Comparison of ENCODE assay signal across 8 cellular contexts in genomic region chr16:29663020-29663828, GRCh38. TPM values are rescaled to one million over a fixed set of nuclear protein-coding genes. Genes with fewer than 3 reads are reported as not detected.
DNase-seq lines count a peak whose midpoint lies in the region; ATAC-seq, FAIRE-seq and TF ChIP-seq lines count a peak whose summit lies in the region.

Gene SPN (plus strand): TSS chr16:29663247. CDS start chr16:29663729, 482 bp downstream.

- H2AFZ ChIP-seq in neuronal stem cell (ENCODE audit: low read length) = peak within 1 kb of the TSS; percentile 55

- H3K27ac ChIP-seq in neuronal stem cell (replicated peaks; ENCODE audit: low read length) = no peak within 1 kb of the TSS

- DNase-seq in GM12892 (ENCODE audit: insufficient read length) (peak; percentile 74), NCI-H526 treated with DMSO at 0.1 percent for 48 hours (lab: John Stamatoyannopoulos, UW) (peak; percentile 44), neuronal stem cell (ENCODE audit: low spot score) (no peak), middle frontal gyrus (ENCODE audit: extremely low spot score, low spot score) (no peak), NCI-H1694 (lab: John Stamatoyannopoulos, UW) (no peak), LoVo (ENCODE audit: low spot score) (no peak)
- DNase-seq in activated T-helper 2 cell treated with anti-CD3 and anti-CD28 coated beads, Interferon-gamma antibody, Interleukin-2, Interleukin-4, amounts not matched to agents 10 μg/mL and 5 μg/mL and 100 μg/mL, durations not matched to agents 14 hours and 24 hours and 36 hours (ENCODE audit: low spot score) = peak; percentile 56

- H2BK12ac ChIP-seq in neuronal stem cell (ENCODE audit: low read length) = no peak within 1 kb of the TSS

- no peak within 1 kb of the TSS for H3K4me2 ChIP-seq in neuronal stem cell (ENCODE audit: insufficient read depth, low read length, poor library complexity, severe bottlenecking)

- peak within 1 kb of the TSS; percentile 94 for H3K4me3 Mint-ChIP-seq in activated T-helper 2 cell treated with anti-CD3 and anti-CD28 coated beads, Interferon-gamma antibody, Interleukin-2, Interleukin-4, amounts not matched to agents 10 μg/mL and 5 μg/mL and 100 μg/mL, durations not matched to agents 14 hours and 24 hours and 36 hours (ENCODE audit: low read depth)

- no peak within 1 kb of the TSS for H2BK5ac ChIP-seq in neuronal stem cell (ENCODE audit: low read length)

- peaks cover 48% of the 10 kb centered on the region for H3K36me3 Mint-ChIP-seq in activated T-helper 2 cell treated with anti-CD3 and anti-CD28 coated beads, Interferon-gamma antibody, Interleukin-2, Interleukin-4, amounts not matched to agents 10 μg/mL and 5 μg/mL and 100 μg/mL, durations not matched to agents 14 hours and 24 hours and 36 hours (ENCODE audit: low read depth)

- no peak within 1 kb of the TSS for H4K8ac ChIP-seq in neuronal stem cell (ENCODE audit: low read depth, low read length)

- H4K91ac ChIP-seq in neuronal stem cell (ENCODE audit: low read depth, low read length, poor library complexity) = no peak within 1 kb of the TSS

- H2BK15ac ChIP-seq in neuronal stem cell (ENCODE audit: low read length) = peak within 1 kb of the TSS; percentile 75

- intact Hi-C loops in activated T-helper 2 cell treated with anti-CD3 and anti-CD28 coated beads, Interferon-gamma antibody, Interleukin-2, Interleukin-4, amounts not matched to agents 10 μg/mL and 5 μg/mL and 100 μg/mL, durations not matched to agents 14 hours and 24 hours and 36 hours (cut with micrococcal nuclease) = loop anchor here (5.0 kb wide), 2 partner anchors 36 to 51 kb away; no protein-coding TSS in a partner anchor

- H3K4me3 ChIP-seq in neuronal stem cell (ENCODE audit: low read length in 2 of 2) = no peak within 1 kb of the TSS

- H3K27ac Mint-ChIP-seq in activated T-helper 2 cell treated with anti-CD3 and anti-CD28 coated beads, Interferon-gamma antibody, Interleukin-2, Interleukin-4, amounts not matched to agents 10 μg/mL and 5 μg/mL and 100 μg/mL, durations not matched to agents 14 hours and 24 hours and 36 hours = peak within 1 kb of the TSS; percentile 93

- H3K9me3 Mint-ChIP-seq in activated T-helper 2 cell treated with anti-CD3 and anti-CD28 coated beads, Interferon-gamma antibody, Interleukin-2, Interleukin-4, amounts not matched to agents 10 μg/mL and 5 μg/mL and 100 μg/mL, durations not matched to agents 14 hours and 24 hours and 36 hours = no peaks in the 10 kb centered on the region

- no peak within 1 kb of the TSS for H3K23ac ChIP-seq in neuronal stem cell (ENCODE audit: low read depth, low read length, poor library complexity)

- peak; percentile 42 for FAIRE-seq in GM12892 (lab: Jason Lieb, UNC)

- H3K18ac ChIP-seq in neuronal stem cell (ENCODE audit: low read length) = peak within 1 kb of the TSS; percentile 64

- no peak within 1 kb of the TSS for H3K9ac ChIP-seq in neuronal stem cell (ENCODE audit: low read depth, low read length, poor library complexity)

- H3K4me1 Mint-ChIP-seq in activated T-helper 2 cell treated with anti-CD3 and anti-CD28 coated beads, Interferon-gamma antibody, Interleukin-2, Interleukin-4, amounts not matched to agents 10 μg/mL and 5 μg/mL and 100 μg/mL, durations not matched to agents 14 hours and 24 hours and 36 hours (ENCODE audit: low read depth) = peaks cover 39% of the 10 kb centered on the region

- no CpG with 5 or more reads among the region's 19 CpGs for WGBS in neuronal stem cell (ENCODE audit: extremely low coverage in 2 of 2, insufficient read length in 2 of 2, insufficient replicate concordance in 1 of 2), 2 donors

- ATAC-seq in HG03097 (IDR thresholded peaks at IDR 0.05; ENCODE audit: low FRiP score, unreplicated experiment) = no peak

- no peaks in the 10 kb centered on the region for H3K9me3 ChIP-seq in neuronal stem cell (replicated peaks in 1 of 2; ENCODE audit: control insufficient read depth in 2 of 2, insufficient read depth in 1 of 2, low read depth in 1 of 2, low read length in 2 of 2)

- peaks cover 3% of the 10 kb centered on the region for H3K79me1 ChIP-seq in neuronal stem cell (ENCODE audit: low read depth, low read length)

- H3K14ac ChIP-seq in neuronal stem cell (ENCODE audit: low read length) = no peak within 1 kb of the TSS

- no peaks in the 10 kb centered on the region for H3K36me3 ChIP-seq in neuronal stem cell (replicated peaks in 1 of 2; ENCODE audit: control insufficient read depth in 2 of 2, insufficient read depth in 2 of 2, low read length in 2 of 2)

- H2AK5ac ChIP-seq in neuronal stem cell (ENCODE audit: low read depth, low read length) = peak within 1 kb of the TSS; percentile 81

- no peaks in the 10 kb centered on the region for H3K27me3 ChIP-seq in neuronal stem cell (ENCODE audit: control insufficient read depth in 3 of 3, insufficient read depth in 3 of 3, low read depth in 1 of 3, low read length in 3 of 3)

- no peaks in the 10 kb centered on the region for H3K27me3 Mint-ChIP-seq in activated T-helper 2 cell treated with anti-CD3 and anti-CD28 coated beads, Interferon-gamma antibody, Interleukin-2, Interleukin-4, amounts not matched to agents 10 μg/mL and 5 μg/mL and 100 μg/mL, durations not matched to agents 14 hours and 24 hours and 36 hours (ENCODE audit: low read depth)

- TF ChIP-seq POLR2A in GM12892 (IDR thresholded peaks at IDR 0.05; ENCODE audit: low read depth, low read length) = peak; percentile 82

- no peak within 1 kb of the TSS for H3K4ac ChIP-seq in neuronal stem cell (ENCODE audit: low read length)

- H2BK120ac ChIP-seq in neuronal stem cell (ENCODE audit: low read depth, low read length) = no peak within 1 kb of the TSS

- peaks cover 13 to 31% of the 10 kb centered on the region in 2 donors for H3K4me1 ChIP-seq in neuronal stem cell (ENCODE audit: control insufficient read depth in 2 of 2, insufficient read depth in 1 of 2, low read depth in 1 of 2, low read length in 2 of 2)

RNA-seq across cellular contexts. Expression of gene SPN, which starts in this region (rescaled TPM):
- 58.5 TPM for polyA plus RNA-seq in GM12892 (2012; ENCODE audit: missing spikeins)
- total RNA-seq in activated T-helper 2 cell treated with anti-CD3 and anti-CD28 coated beads, Interferon-gamma antibody, Interleukin-2, Interleukin-4, amounts not matched to agents 10 μg/mL and 5 μg/mL and 100 μg/mL, durations not matched to agents 14 hours and 24 hours and 36 hours = 254 and 258 TPM in 2 replicates
- polyA plus RNA-seq in neuronal stem cell (2013, experiment 1 of 2) = 0.25 TPM
- 0.17 TPM for polyA plus RNA-seq in neuronal stem cell (2013, experiment 2 of 2)

Comparison
In these comparisons a context has a peak if more than half of its experiments do, and no peak if none do; other contexts are left out.
1. DNase-seq: peak in GM12892 (single experiment), NCI-H526 treated with DMSO at 0.1 percent for 48 hours (single experiment) and activated T-helper 2 cell treated with anti-CD3 and anti-CD28 coated beads, Interferon-gamma antibody, Interleukin-2, Interleukin-4, amounts not matched to agents 10 μg/mL and 5 μg/mL and 100 μg/mL, durations not matched to agents 14 hours and 24 hours and 36 hours (single experiment); none in neuronal stem cell (single experiment), middle frontal gyrus (single experiment), NCI-H1694 (single experiment) and LoVo (single experiment).